In genomic region chr11:94545641-94546470, GRCh38 we compare ENCODE assay signal across 6 cellular contexts. TPM values are rescaled to one million over a fixed set of nuclear protein-coding genes. Genes with fewer than 3 reads are reported as not detected.
DNase-seq lines count a peak whose midpoint lies in the region; ATAC-seq and TF ChIP-seq lines count a peak whose summit lies in the region.

No MANE protein-coding gene starts in this region.

- no peak for DNase-seq in heart right ventricle
- DNase-seq in left ventricle myocardium superior, result no peak
- DNase-seq in right atrium auricular region (ENCODE audit: low spot score), result no peak
- no peak for DNase-seq in vagina (ENCODE audit: extremely low spot score in 2 of 2)
- no peak for DNase-seq in anterior cingulate cortex (lab: John Stamatoyannopoulos, UW)

- ATAC-seq in heart right ventricle (no peak), left ventricle myocardium superior (no peak), HG02588 (IDR thresholded peaks at IDR 0.05; ENCODE audit: unreplicated experiment) (no peak)

- peaks cover 0 to 10% (median 0%) of the 10 kb centered on the region in 9 donors for H3K36me3 ChIP-seq in heart right ventricle
- H3K36me3 ChIP-seq in right atrium auricular region, result no peaks in the 10 kb centered on the region
- no peaks in the 10 kb centered on the region for H3K36me3 ChIP-seq in vagina

- intact Hi-C loops in heart right ventricle (cut with DNase I) (no loop called here), left ventricle myocardium superior (cut with micrococcal nuclease) (no loop called here), vagina (cut with DNase I) (no loop called here)

- H3K9me3 ChIP-seq in heart right ventricle, result no peaks in the 10 kb centered on the region
- H3K9me3 ChIP-seq in right atrium auricular region, result no peaks in the 10 kb centered on the region
- H3K9me3 ChIP-seq in vagina, result no peaks in the 10 kb centered on the region

- TF ChIP-seq CTCF in heart right ventricle (IDR thresholded peaks at IDR 0.05) (no peak), right atrium auricular region (IDR thresholded peaks at IDR 0.05) (no peak), vagina (IDR thresholded peaks at IDR 0.05) (no peak)

- H3K27me3 ChIP-seq in heart right ventricle (no peaks in the 10 kb centered on the region), right atrium auricular region (no peaks in the 10 kb centered on the region), vagina (no peaks in the 10 kb centered on the region)

- WGBS in heart right ventricle, 2 donors, result 78 to 81% methylated on average over 19 of the region's 19 CpGs

- TF ChIP-seq POLR2A in vagina (IDR thresholded peaks at IDR 0.05), result no peak

- peak overlapping the region in 9 of 10 donors; percentile 51 to 85 (median 69) for H3K4me3 ChIP-seq in heart right ventricle
- peak overlapping the region; percentile 59 to 69 for H3K4me3 ChIP-seq in right atrium auricular region
- peak overlapping the region; percentile 60 to 97 for H3K4me3 ChIP-seq in vagina

- H3K4me1 ChIP-seq in heart right ventricle, result peaks cover 2 to 73% (median 30%) of the 10 kb centered on the region in 9 donors
- H3K4me1 ChIP-seq in right atrium auricular region, result peaks cover 0 to 49% of the 10 kb centered on the region in 2 donors
- peaks cover 61% of the 10 kb centered on the region for H3K4me1 ChIP-seq in vagina

- peak overlapping the region in 2 of 10 donors; percentile 97 to 99 for H3K27ac ChIP-seq in heart right ventricle
- peak overlapping the region; percentile 90 to 96 for H3K27ac ChIP-seq in right atrium auricular region
- no peak overlapping the region for H3K27ac ChIP-seq in vagina

RNA-seq across cellular contexts. Expression of gene FUT4, which starts 2.1 kb away (rescaled TPM):
- total RNA-seq in heart right ventricle (1 to 10 TPM; 1.2 to 3.4 (median 1.6) TPM), left ventricle myocardium superior (1.4 TPM), right atrium auricular region (1 to 10 TPM; 3.3 to 3.4 TPM), vagina (6.1 TPM)
- polyA plus RNA-seq in heart right ventricle, result under 1 TPM; 0.51 to 0.86 TPM

RNA-seq across cellular contexts. Expression of gene PIWIL4, which starts 21.3 kb away (rescaled TPM):
- total RNA-seq in heart right ventricle (1 to 10 TPM in 8 of 10 donors, under 1 TPM in 2; 0.37 to 1.9 (median 1.3) TPM), left ventricle myocardium superior (0.92 TPM), right atrium auricular region (1 to 10 TPM; 1.8 to 3.2 TPM), vagina (3.2 TPM)
- 1 to 10 TPM in 1 of 2 donors, under 1 TPM in 1; 0.70 to 2.6 TPM for polyA plus RNA-seq in heart right ventricle

RNA-seq across cellular contexts. Expression of gene C11orf97, which starts 33.6 kb away (rescaled TPM):
- not detected for total RNA-seq in heart right ventricle
- polyA plus RNA-seq in heart right ventricle, result not detected
- not detected for total RNA-seq in left ventricle myocardium superior
- total RNA-seq in right atrium auricular region, result not detected
- not detected for total RNA-seq in vagina

RNA-seq across cellular contexts. Expression of gene ANKRD49, which starts 52.1 kb away (rescaled TPM):
- total RNA-seq in heart right ventricle, result 1 to 10 TPM; 1.9 to 8.0 (median 4.7) TPM
- 10 to 100 TPM in 1 of 2 donors, 1 to 10 TPM in 1; 7.8 to 12.8 TPM for polyA plus RNA-seq in heart right ventricle
- 6.0 TPM for total RNA-seq in left ventricle myocardium superior
- total RNA-seq in right atrium auricular region, result 1 to 10 TPM; 4.3 to 6.9 TPM
- 12.5 TPM for total RNA-seq in vagina

RNA-seq across cellular contexts. Expression of gene MRE11, which starts 52.2 kb away (rescaled TPM):
- 10 to 100 TPM in 1 of 10 donors, 1 to 10 TPM in 9; 6.4 to 11.2 (median 8.2) TPM for total RNA-seq in heart right ventricle
- 1 to 10 TPM; 3.3 to 3.9 TPM for polyA plus RNA-seq in heart right ventricle
- 7.4 TPM for total RNA-seq in left ventricle myocardium superior
- total RNA-seq in right atrium auricular region, result 1 to 10 TPM; 5.8 to 6.0 TPM
- 40.5 TPM for total RNA-seq in vagina
